27 cellular contexts compared by ENCODE assay signal in the genomic region with DNA sequence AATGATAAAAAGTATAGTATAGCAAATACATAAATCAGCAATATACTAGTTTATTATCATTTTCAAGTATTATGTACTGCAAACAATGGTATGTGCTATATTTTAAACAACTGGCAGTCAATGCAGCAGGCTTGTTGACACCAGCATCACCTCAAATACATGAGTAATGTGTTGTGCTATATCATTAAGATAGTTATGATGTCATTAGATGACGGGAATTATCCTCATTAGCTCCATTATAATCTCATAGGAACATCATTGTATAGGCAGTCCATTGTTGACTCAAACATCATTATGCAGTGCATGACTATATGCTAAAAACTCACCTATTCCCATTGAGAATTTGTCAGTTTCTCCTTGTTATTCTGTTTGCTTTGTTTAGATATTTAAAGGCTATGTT.
"Had no signal": no experiment of that assay in that cellular context is flagged by ENCODE, and none has a peak within 500 bp of the region (broad histone marks: within the 10 kb centered on the region; RNA-seq: fewer than 3 reads in every experiment).

No MANE protein-coding gene starts in this region.

- H3K4me3 ChIP-seq: stomach, suprapubic skin, testis, thoracic aorta, thyroid gland, tibial artery, tibial nerve, transverse colon, upper lobe of left lung, upper lobe of right lung, uterus, vagina had no signal

- H3K4me1 ChIP-seq: testis, transverse colon, upper lobe of left lung, upper lobe of right lung, uterus, vagina had no signal

- FAIRE-seq: urothelium cell line had no signal

- H3K36me3 ChIP-seq: suprapubic skin, thoracic aorta, thyroid gland, transverse colon, upper lobe of left lung, upper lobe of right lung, uterus, vagina had no signal

- H3K27ac ChIP-seq: stomach, suprapubic skin, testis, thoracic aorta, thyroid gland, tibial artery, tibial nerve, transverse colon, upper lobe of left lung, upper lobe of right lung, uterus, vagina had no signal

- DNase-seq: stimulated activated CD4-positive, alpha-beta T cell treated with anti-CD3 and anti-CD28 coated beads, Interleukin-2, amount 100 ng/mL, for 48 hours; stimulated activated CD4-positive, alpha-beta T cell treated with anti-CD3 and anti-CD28 coated beads, Interleukin-4, amount 100 ng/mL, for 1 hour; stimulated activated CD4-positive, alpha-beta T cell treated with anti-CD3 and anti-CD28 coated beads, Interleukin-4, amount 100 ng/mL, for 24 hours; stimulated activated CD4-positive, alpha-beta T cell treated with anti-CD3 and anti-CD28 coated beads, Interleukin-4, amount 100 ng/mL, for 4 hours; stimulated activated CD8-positive, alpha-beta memory T cell treated with anti-CD3 and anti-CD28 coated beads, Interleukin-4, amount 100 ng/mL, for 48 hours; stimulated activated naive B cell treated with anti-CD40 and anti-IgM and Interleukin-4, amounts not matched to agents 10 μg/mL and 1 μg/mL and 100 μg/mL, for 72 hours; stimulated activated naive CD4-positive, alpha-beta T cell; stimulated activated naive CD4-positive, alpha-beta T cell treated with Interleukin-2 at 50 U/mL for 16 hours; stimulated activated naive CD8-positive, alpha-beta T cell treated with anti-CD3 and anti-CD28 coated beads, Interleukin-15, amount 100 ng/mL, for 72 hours; stimulated activated naive CD8-positive, alpha-beta T cell treated with anti-CD3 and anti-CD28 coated beads, Interleukin-15, Interleukin-2, amounts not matched to agents 100 U/mL and 50 U/mL, for 24 hours; stomach; substantia nigra; testis; thyroid gland; tibial artery; transverse colon; trophoblast cell; upper lobe of left lung; upper lobe of right lung; uterus had no signal

- ATAC-seq: stimulated activated effector memory CD8-positive, alpha-beta T cell treated with anti-CD3 and anti-CD28 coated beads, Interleukin-12 subunit alpha, Interleukin-12 subunit beta, amount 100 ng/mL, for 72 hours; stimulated activated memory B cell treated with anti-CD40 and anti-IgM and Interleukin-4, amounts not matched to agents 10 μg/mL and 1 μg/mL and 100 μg/mL, for 72 hours; stimulated activated naive B cell treated with anti-CD40 and anti-IgM and Interleukin-4, amounts not matched to agents 10 μg/mL and 1 μg/mL and 100 μg/mL, for 72 hours; stimulated activated naive CD8-positive, alpha-beta T cell treated with anti-CD3 and anti-CD28 coated beads, Interleukin-15, amount 100 ng/mL, for 72 hours; stimulated activated naive CD8-positive, alpha-beta T cell treated with anti-CD3 and anti-CD28 coated beads, Interleukin-15, Interleukin-2, amounts not matched to agents 100 U/mL and 50 U/mL, for 24 hours; upper lobe of right lung had no signal

- H3K9me3 ChIP-seq: testis, thyroid gland had no signal

- H3K27me3 ChIP-seq: stomach, suprapubic skin, testis, thyroid gland, tibial artery, tibial nerve, transverse colon, upper lobe of left lung, upper lobe of right lung, uterus, vagina had no signal
